11 cellular contexts compared by ENCODE assay signal in the genomic region with DNA sequence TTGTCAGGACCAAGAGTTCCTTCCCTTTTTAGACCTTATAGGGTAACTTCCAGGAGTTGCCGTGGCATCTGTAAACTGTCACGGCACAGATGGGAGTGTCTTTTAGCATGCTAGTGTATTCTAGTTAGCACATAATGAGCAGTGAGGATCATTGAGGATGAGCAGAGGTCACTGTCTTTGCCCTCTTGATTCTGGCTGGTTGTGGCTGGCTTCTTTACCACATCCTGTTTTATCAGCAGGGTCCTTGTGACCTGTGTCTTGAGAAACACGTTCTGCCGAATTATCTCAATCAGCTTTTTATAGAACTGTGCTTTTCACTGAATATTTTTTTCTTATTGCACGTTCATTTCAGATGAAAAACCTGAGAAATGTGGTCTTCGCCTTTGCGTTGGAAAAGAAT. TPM values are rescaled to one million over a fixed set of nuclear protein-coding genes. Genes with fewer than 3 reads are reported as not detected.
DNase-seq lines count a peak whose midpoint lies in the region; ATAC-seq, FAIRE-seq and TF ChIP-seq lines count a peak whose summit lies in the region.
"Had no signal": no experiment of that assay in that cellular context is flagged by ENCODE, and none has a peak within 500 bp of the region (broad histone marks: within the 10 kb centered on the region; RNA-seq: fewer than 3 reads in every experiment).

No MANE protein-coding gene starts in this region.

- TF ChIP-seq EP300 in GM12878 (IDR thresholded peaks at IDR 0.05; ENCODE audit: borderline replicate concordance in 1 of 2, control insufficient read depth in 1 of 2, low read depth in 2 of 2, low read length in 2 of 2): no peak

- no peaks in the 10 kb centered on the region for H4K20me1 ChIP-seq in GM12878 (ENCODE audit: control insufficient read depth, insufficient read depth)
- no peaks in the 10 kb centered on the region for H4K20me1 ChIP-seq in osteoblast (ENCODE audit: insufficient read depth, low read length)

- TF ChIP-seq POLR2A in NB4 (IDR thresholded peaks at IDR 0.05; ENCODE audit: extremely low read depth, insufficient read length) (no peak), GM12878 (IDR thresholded peaks at IDR 0.05; ENCODE audit: low read depth, low read length) (no peak)

- peak; percentile 93 for DNase-seq in NB4 (ENCODE audit: low read depth)
- peak; percentile 17 for DNase-seq in GM12878 (ENCODE audit: low read depth, low spot score)
- DNase-seq in osteoblast (ENCODE audit: insufficient read length, low spot score, missing footprints): no peak
- DNase-seq in AG08396 (ENCODE audit: low spot score): no peak
- no peak for DNase-seq in NCI-H1930 (lab: John Stamatoyannopoulos, UW)
- DNase-seq: activated CD8-positive, alpha-beta memory T cell treated with anti-CD3 and anti-CD28 coated beads, Interleukin-2, amount 50 U/mL, for 4 hours; CD4-positive, alpha-beta T cell; gastrocnemius medialis had no signal

- no peak overlapping the region for H3K9ac ChIP-seq in GM12878 (ENCODE audit: control insufficient read depth, insufficient read depth, low read length)

- CTCF ChIA-PET in GM12878 (lab: Yijun Ruan, JAX): no interaction called here

- 78% methylated on average over 7 of the region's 7 CpGs for WGBS in GM12878 (ENCODE audit: insufficient coverage, insufficient replicate concordance, low lambda C conversion rate, missing lambda C conversion rate)

- POLR2A ChIA-PET in GM12878 (lab: Charles Lee): interaction anchor here (1.2 kb wide), 1 partner anchor 11 kb away, joined by 3 read pairs; no protein-coding TSS in a partner anchor

- no TSS peak for BruUV-seq in GM12878 (replicated peaks; lab: Mats Ljungman, UMichigan)

- peaks cover 11% of the 10 kb centered on the region; the same call in 2 of the 3 replicates for H3K9me3 ChIP-seq in GM12878 (replicated peaks; ENCODE audit: control insufficient read depth, insufficient read depth, low read length)
- no peaks in the 10 kb centered on the region for H3K9me3 ChIP-seq in osteoblast (ENCODE audit: low read depth, low read length)
- H3K9me3 ChIP-seq: gastrocnemius medialis had no signal

- H3K27ac ChIP-seq in GM12878 (ENCODE audit: control insufficient read depth, insufficient read depth): no peak overlapping the region
- H3K27ac ChIP-seq in osteoblast (ENCODE audit: low read depth, low read length): peak overlapping the region; percentile 92
- H3K27ac ChIP-seq: gastrocnemius medialis had no signal

- TF ChIP-seq RAD21 in GM12878 (IDR thresholded peaks at IDR 0.05; ENCODE audit: insufficient read depth, low read depth, low read length): no peak

- intact Hi-C loops in GM12878 (cut with micrococcal nuclease; ENCODE audit: unreplicated experiment): no loop called here

- RAD21 ChIA-PET in GM12878 (lab: Charles Lee; ENCODE audit: unreplicated experiment): no interaction called here

- peaks cover 0 to 3% of the 10 kb centered on the region in 2 experiments; a peak in 1 of 4 replicates for H3K36me3 ChIP-seq in GM12878 (ENCODE audit: control insufficient read depth in 2 of 2, insufficient read depth in 2 of 2, low read length in 1 of 2)
- H3K36me3 ChIP-seq in osteoblast (ENCODE audit: insufficient read depth, low read length): peaks cover 10% of the 10 kb centered on the region

- H3K4me2 ChIP-seq in GM12878 (ENCODE audit: control insufficient read depth, insufficient read depth) (no peak overlapping the region), osteoblast (ENCODE audit: insufficient read depth, low read length) (no peak overlapping the region)

- SMC1A ChIA-PET in GM12878 (lab: Charles Lee; ENCODE audit: uncharacterized antibody, unreplicated experiment): interaction anchor here (0.7 to 1.3 kb wide), 3 partner anchors 8 to 187 kb away, joined by 3 to 5 read pairs (median 3); no protein-coding TSS in a partner anchor

- H2AFZ ChIP-seq in GM12878 (ENCODE audit: control insufficient read depth, low read depth, low read length): no peak overlapping the region
- H2AFZ ChIP-seq in osteoblast (ENCODE audit: low read length): no peak overlapping the region

- H3K27me3 ChIP-seq in GM12878 (replicated peaks in 1 of 2; ENCODE audit: control insufficient read depth in 2 of 2, insufficient read depth in 2 of 2, low read length in 1 of 2) (no peaks in the 10 kb centered on the region), osteoblast (ENCODE audit: insufficient read depth, low read length) (no peaks in the 10 kb centered on the region)
- H3K27me3 ChIP-seq: gastrocnemius medialis had no signal

- H3K4me1 ChIP-seq in GM12878 (ENCODE audit: control insufficient read depth, insufficient read depth, low read length): no peaks in the 10 kb centered on the region
- peaks cover 74% of the 10 kb centered on the region for H3K4me1 ChIP-seq in osteoblast (ENCODE audit: insufficient read depth, low read length)
- H3K4me1 ChIP-seq: gastrocnemius medialis had no signal

- peak; percentile 27 for FAIRE-seq in GM12878 (lab: Jason Lieb, UNC)

- in situ Hi-C loops in GM12878 (cut with MboI): loop anchor here (25.0 kb wide), 1 partner anchor 191 kb away; no protein-coding TSS in a partner anchor

- H3K4me3 ChIP-seq in NB4 (ENCODE audit: low read depth, low read length) (no peak overlapping the region), GM12878 (no peak overlapping the region), osteoblast (ENCODE audit: insufficient read depth, low read length) (no peak overlapping the region)
- H3K4me3 ChIP-seq: gastrocnemius medialis had no signal

- no peak for TF ChIP-seq CTCF in NB4 (IDR thresholded peaks at IDR 0.05; ENCODE audit: low read depth, low read length)
- TF ChIP-seq CTCF in GM12878 (IDR thresholded peaks at IDR 0.05 in 2 of 3, conservative IDR thresholded peaks at IDR 0.05 in 1 of 3; ENCODE audit: control insufficient read depth in 2 of 3, extremely low read depth in 1 of 3, insufficient read depth in 1 of 3, low read depth in 3 of 3, low read length in 3 of 3): no peak
- TF ChIP-seq CTCF in osteoblast (IDR thresholded peaks at IDR 0.05; ENCODE audit: extremely low read depth, low read depth, low read length): no peak

- no peaks in the 10 kb centered on the region for H3K79me2 ChIP-seq in GM12878 (ENCODE audit: control insufficient read depth, insufficient read depth, low read length)
- peaks cover 15% of the 10 kb centered on the region for H3K79me2 ChIP-seq in osteoblast (ENCODE audit: insufficient read depth, low read length)

- ATAC-seq in GM18909 (IDR thresholded peaks at IDR 0.05; ENCODE audit: poor library complexity, unreplicated experiment) (peak; percentile 52), GM12878 (peak; percentile 88), GM21723 (IDR thresholded peaks at IDR 0.05; ENCODE audit: unreplicated experiment) (no peak), HG03095 (IDR thresholded peaks at IDR 0.05; ENCODE audit: unreplicated experiment) (no peak)
- ATAC-seq: gastrocnemius medialis had no signal

TF ChIP-seq in GM12878, 131 proteins besides CTCF, POLR2A, EP300 and RAD21 (continues in another document):
- TF ChIP-seq, protein P1, sequence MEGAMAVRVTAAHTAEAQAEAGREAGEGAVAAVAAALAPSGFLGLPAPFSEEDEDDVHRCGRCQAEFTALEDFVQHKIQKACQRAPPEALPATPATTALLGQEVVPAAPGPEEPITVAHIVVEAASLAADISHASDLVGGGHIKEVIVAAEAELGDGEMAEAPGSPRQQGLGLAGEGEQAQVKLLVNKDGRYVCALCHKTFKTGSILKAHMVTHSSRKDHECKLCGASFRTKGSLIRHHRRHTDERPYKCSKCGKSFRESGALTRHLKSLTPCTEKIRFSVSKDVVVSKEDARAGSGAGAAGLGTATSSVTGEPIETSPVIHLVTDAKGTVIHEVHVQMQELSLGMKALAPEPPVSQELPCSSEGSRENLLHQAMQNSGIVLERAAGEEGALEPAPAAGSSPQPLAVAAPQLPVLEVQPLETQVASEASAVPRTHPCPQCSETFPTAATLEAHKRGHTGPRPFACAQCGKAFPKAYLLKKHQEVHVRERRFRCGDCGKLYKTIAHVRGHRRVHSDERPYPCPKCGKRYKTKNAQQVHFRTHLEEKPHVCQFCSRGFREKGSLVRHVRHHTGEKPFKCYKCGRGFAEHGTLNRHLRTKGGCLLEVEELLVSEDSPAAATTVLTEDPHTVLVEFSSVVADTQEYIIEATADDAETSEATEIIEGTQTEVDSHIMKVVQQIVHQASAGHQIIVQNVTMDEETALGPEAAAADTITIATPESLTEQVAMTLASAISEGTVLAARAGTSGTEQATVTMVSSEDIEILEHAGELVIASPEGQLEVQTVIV (IDR thresholded peaks at IDR 0.05; ENCODE audit: borderline replicate concordance, partially characterized antibody): no peak
- TF ChIP-seq SPI1 (IDR thresholded peaks at IDR 0.05; ENCODE audit: borderline replicate concordance, insufficient read depth, low read depth, low read length): peak; percentile 34; the same call in 1 of the 2 replicates
- TF ChIP-seq ZNF207 (IDR thresholded peaks at IDR 0.05; ENCODE audit: borderline replicate concordance): no peak
- TF ChIP-seq RUNX3 (IDR thresholded peaks at IDR 0.05; ENCODE audit: low read length): peak; percentile 39; the same call in 1 of the 2 replicates
- TF ChIP-seq NFXL1 (IDR thresholded peaks at IDR 0.05; ENCODE audit: borderline replicate concordance): no peak

RNA-seq across cellular contexts. Expression of gene MINPP1, which starts 41.5 kb away (rescaled TPM):
- total RNA-seq in GM12878 (2013; cell fraction: nucleolus; rRNA removed): 22.4 and 23.5 TPM in 2 replicates
- 11.2 and 12.6 TPM in 2 replicates for total RNA-seq in GM12878 (2014; rRNA removed)
- total RNA-seq in GM12878 (2014; rRNA removed; fragmentation: Illumina TruSeq; extraction: Trizol): 7.8 and 8.7 TPM in 2 replicates
- total RNA-seq in GM12878 (2021): 12.7 and 14.5 TPM in 2 replicates
- 2.2 TPM for polyA plus RNA-seq in GM12878 (2011; ENCODE audit: low read depth)
- polyA plus RNA-seq in GM12878 (2011; rRNA removed): 9.4 and 10.1 TPM in 2 replicates
- polyA plus RNA-seq in GM12878 (2011; cell fraction: cytosol; rRNA removed): 3.5 and 5.4 TPM in 2 replicates
- polyA plus RNA-seq in GM12878 (2011; cell fraction: nucleus; rRNA removed): 4.8 and 6.8 TPM in 2 replicates
- polyA plus RNA-seq in GM12878 (2012): 5.6 and 7.6 TPM in 2 replicates
- polyA plus RNA-seq in GM12878 (2014; fragmentation: Illumina TruSeq; extraction: Trizol): 11.4 and 12.7 TPM in 2 replicates
- 1 to 10 TPM; 3.9 to 5.4 TPM for polyA plus RNA-seq in GM12878 (2014; fragmentation: Nextera tagmentation; extraction: Ambion mirVana)
- polyA plus RNA-seq in GM12878 (2014; rRNA removed): 7.5 and 8.2 TPM in 2 replicates
- polyA plus RNA-seq in GM12878 (2016; fragmentation: Nextera tagmentation; extraction: Ambion mirVana): 10 to 100 TPM; 25.2 to 29.2 TPM
- polyA minus RNA-seq in GM12878 (2011; rRNA and poly(A)+ RNA removed): 3.9 and 5.4 TPM in 2 replicates
- 2.9 and 4.0 TPM in 2 replicates for polyA minus RNA-seq in GM12878 (2011; cell fraction: cytosol; rRNA and poly(A)+ RNA removed)
- polyA minus RNA-seq in GM12878 (2011; cell fraction: nucleus; rRNA and poly(A)+ RNA removed): 7.5 and 13.5 TPM in 2 replicates
- total RNA-seq in osteoblast: 22.1 and 23.0 TPM in 2 replicates

Comparison
In these comparisons a context has a peak if more than half of its experiments do, and no peak if none do; other contexts are left out.
1. ATAC-seq: peak in GM18909 (single experiment) and GM12878 (single experiment); none in GM21723 (single experiment) and HG03095 (single experiment).
2. DNase-seq: peak in NB4 (single experiment) and GM12878 (single experiment); none in osteoblast (single experiment), AG08396 (single experiment) and NCI-H1930 (0 of 2).